Comparison of ENCODE assay signal across 1 cellular context in genomic region chr13:112575295-112575622, GRCh38.
TF ChIP-seq lines count a peak whose summit lies in the region.

No MANE protein-coding gene starts in this region.

TF ChIP-seq in HepG2, 621 proteins besides CTCF, POLR2A, EP300 and RAD21 (continued from another document):
- TF ChIP-seq TFE3 (CRISPR knock-in tag; IDR thresholded peaks at IDR 0.05), result no peak
- no peak for TF ChIP-seq ZBTB42 (CRISPR knock-in tag; IDR thresholded peaks at IDR 0.05)
- TF ChIP-seq EZH2 (conservative IDR thresholded peaks at IDR 0.05; ENCODE audit: low read depth, low read length), result no peak
- no peak for TF ChIP-seq FUBP1 (CRISPR knock-in tag; IDR thresholded peaks at IDR 0.05; ENCODE audit: borderline replicate concordance)
- TF ChIP-seq ZNF513 (CRISPR knock-in tag; conservative IDR thresholded peaks at IDR 0.05), result no peak
- TF ChIP-seq ZNF253 (CRISPR knock-in tag; IDR thresholded peaks at IDR 0.05; ENCODE audit: borderline replicate concordance), result no peak
- no peak for TF ChIP-seq ZNF34 (CRISPR knock-in tag; IDR thresholded peaks at IDR 0.05; ENCODE audit: borderline replicate concordance)
- no peak for TF ChIP-seq YY1 (IDR thresholded peaks at IDR 0.05; ENCODE audit: insufficient read depth, insufficient replicate concordance, low read depth, low read length)
